ENCODE assay signal across 1 cellular context in genomic region chr7:72283309-72283708, GRCh38.
TF ChIP-seq lines count a peak whose summit lies in the region.

No MANE protein-coding gene starts in this region.

TF ChIP-seq in GM23338, 12 proteins besides CTCF, POLR2A, EP300 and RAD21 (continued from another document):
- no peak for TF ChIP-seq REST (IDR thresholded peaks at IDR 0.05; ENCODE audit: unreplicated experiment)
- TF ChIP-seq ZNF331 (CRISPR knock-in tag; IDR thresholded peaks at IDR 0.05; ENCODE audit: low read depth) = no peak
- TF ChIP-seq ZNF462 (CRISPR knock-in tag; IDR thresholded peaks at IDR 0.05) = no peak
- TF ChIP-seq ETS1 (IDR thresholded peaks at IDR 0.05) = no peak
- TF ChIP-seq STAT1 (IDR thresholded peaks at IDR 0.05; ENCODE audit: unreplicated experiment) = no peak
- TF ChIP-seq POLR2AphosphoS5 (IDR thresholded peaks at IDR 0.05; ENCODE audit: low read depth) = no peak
- no peak for TF ChIP-seq ZNF114 (CRISPR knock-in tag; IDR thresholded peaks at IDR 0.05)
